In genomic region chr16:31214705-31215286, GRCh38 we compare ENCODE assay signal across 8 cellular contexts.
DNase-seq lines count a peak whose midpoint lies in the region; FAIRE-seq and TF ChIP-seq lines count a peak whose summit lies in the region.

No MANE protein-coding gene starts in this region.

- FAIRE-seq in urothelium cell line (lab: Jason Lieb, UNC) = no peak

- peaks cover 26% of the 10 kb centered on the region for H3K4me1 Mint-ChIP-seq in stimulated activated naive CD8-positive, alpha-beta T cell treated with anti-CD3 and anti-CD28 coated beads, Interleukin-15, Interleukin-2, amounts not matched to agents 100 ng/mL and 50 ng/mL, for 24 hours (ENCODE audit: low read depth)

- no peak overlapping the region for H3K27ac Mint-ChIP-seq in stimulated activated naive CD8-positive, alpha-beta T cell treated with anti-CD3 and anti-CD28 coated beads, Interleukin-15, Interleukin-2, amounts not matched to agents 100 ng/mL and 50 ng/mL, for 24 hours

- H3K4me3 ChIP-seq in astrocyte of the spinal cord (ENCODE audit: low read depth, low read length) = peak overlapping the region; percentile 28

- in situ Hi-C loops in astrocyte of the spinal cord (cut with HindIII; ENCODE audit: low sequenced_read_pairs) = no loop called here

- H3K27me3 Mint-ChIP-seq in stimulated activated naive CD8-positive, alpha-beta T cell treated with anti-CD3 and anti-CD28 coated beads, Interleukin-15, Interleukin-2, amounts not matched to agents 100 ng/mL and 50 ng/mL, for 24 hours = peaks cover 55% of the 10 kb centered on the region

- DNase-seq in NCI-H1417 (lab: John Stamatoyannopoulos, UW) = peak in 2 of 3 experiments; percentile 56 to 66
- no peak for DNase-seq in NCI-H1417 treated with DMSO at 0.1 percent for 48 hours (lab: John Stamatoyannopoulos, UW)
- DNase-seq in astrocyte of the spinal cord (ENCODE audit: low read depth, low spot score) = no peak
- DNase-seq in iPS-NIHi7 (ENCODE audit: extremely low spot score) = peak; percentile 66
- DNase-seq in epidermal melanocyte (ENCODE audit: insufficient read length, low spot score) = no peak
- no peak for DNase-seq in globus pallidus (ENCODE audit: low spot score)
- no peak for DNase-seq in urothelium cell line (ENCODE audit: low spot score)

- no peak for TF ChIP-seq CTCF in astrocyte of the spinal cord (IDR thresholded peaks at IDR 0.05; ENCODE audit: low read depth, low read length)

- H3K4me3 Mint-ChIP-seq in stimulated activated naive CD8-positive, alpha-beta T cell treated with anti-CD3 and anti-CD28 coated beads, Interleukin-15, Interleukin-2, amounts not matched to agents 100 ng/mL and 50 ng/mL, for 24 hours = peak overlapping the region; percentile 80

- no peaks in the 10 kb centered on the region for H3K9me3 Mint-ChIP-seq in stimulated activated naive CD8-positive, alpha-beta T cell treated with anti-CD3 and anti-CD28 coated beads, Interleukin-15, Interleukin-2, amounts not matched to agents 100 ng/mL and 50 ng/mL, for 24 hours

- H3K36me3 Mint-ChIP-seq in stimulated activated naive CD8-positive, alpha-beta T cell treated with anti-CD3 and anti-CD28 coated beads, Interleukin-15, Interleukin-2, amounts not matched to agents 100 ng/mL and 50 ng/mL, for 24 hours (ENCODE audit: low read depth) = no peaks in the 10 kb centered on the region

Comparison
In these comparisons a context has a peak if more than half of its experiments do, and no peak if none do; other contexts are left out.
1. DNase-seq: peak in NCI-H1417 (2 of 3) and iPS-NIHi7 (single experiment); none in NCI-H1417 treated with DMSO at 0.1 percent for 48 hours (single experiment), astrocyte of the spinal cord (single experiment), epidermal melanocyte (single experiment), globus pallidus (single experiment) and urothelium cell line (single experiment).